Comparison of ENCODE assay signal across 32 cellular contexts in the genomic region with DNA sequence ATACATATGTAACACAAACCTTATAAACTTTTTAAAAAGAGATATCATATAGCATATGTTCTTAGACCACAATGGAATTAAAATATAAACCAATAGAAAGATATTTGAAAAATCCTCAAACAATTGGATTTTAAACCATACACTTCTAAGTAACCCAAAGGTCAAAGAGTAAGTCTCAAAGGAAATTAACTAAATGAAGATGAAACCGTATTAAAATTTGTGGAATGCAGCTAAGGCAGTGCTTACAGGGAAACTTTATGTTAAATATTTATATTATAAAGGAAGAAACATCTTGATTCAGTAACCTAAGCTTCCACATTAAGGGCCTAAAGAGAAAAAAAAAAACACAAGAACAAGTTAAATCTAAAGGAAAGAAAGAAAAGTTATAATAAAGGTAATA.
"Had no signal": no experiment of that assay in that cellular context is flagged by ENCODE, and none has a peak within 500 bp of the region (broad histone marks: within the 10 kb centered on the region; RNA-seq: fewer than 3 reads in every experiment).

No MANE protein-coding gene starts in this region.

- H3K36me3 ChIP-seq: adrenal gland, ascending aorta, brain microvascular endothelial cell, breast epithelium, cardiac muscle cell had no signal

- H3K4me3 ChIP-seq: adrenal gland, ascending aorta, body of pancreas, breast epithelium, cardiac muscle cell had no signal

- DNase-seq: activated effector memory CD4-positive, alpha-beta T cell treated with anti-CD3 and anti-CD28 coated beads, Interleukin-2, amount 50 U/mL, for 16 hours; activated effector memory CD4-positive, alpha-beta T cell treated with Interleukin-2 at 50 U/mL for 16 hours; activated gamma-delta T cell; activated gamma-delta T cell treated with Interleukin-2 at 50 U/mL for 16 hours; activated naive CD4-positive, alpha-beta T cell; activated naive CD4-positive, alpha-beta T cell treated with anti-CD3 and anti-CD28 coated beads for 36 hours; activated naive CD4-positive, alpha-beta T cell treated with anti-CD3 and anti-CD28 coated beads, Interleukin-2, amount 10 ng/mL, durations not matched to agents 7 days and 5 days; activated naive CD4-positive, alpha-beta T cell treated with anti-CD3 and anti-CD28 coated beads, Interleukin-2, amount 50 U/mL, for 16 hours; activated naive CD4-positive, alpha-beta T cell treated with Interleukin-2 at 50 U/mL for 16 hours; activated naive CD8-positive, alpha-beta T cell treated with anti-CD3 and anti-CD28 coated beads for 36 hours; activated naive CD8-positive, alpha-beta T cell treated with anti-CD3 and anti-CD28 coated beads, Interleukin-2, amount 10 ng/mL, durations not matched to agents 7 days and 5 days; activated naive CD8-positive, alpha-beta T cell treated with anti-CD3 and anti-CD28 coated beads, Interleukin-2, amount 50 U/mL, for 24 hours; activated T-cell treated with anti-CD3 and anti-CD28 coated beads, Interleukin-2, amount 50 U/mL, for 1 hour; activated T-cell treated with anti-CD3 and anti-CD28 coated beads, Interleukin-2, amount 50 U/mL, for 24 hours; activated T-cell treated with anti-CD3 and anti-CD28 coated beads, Interleukin-2, amount 50 U/mL, for 4 hours; activated T-cell treated with anti-CD3 and anti-CD28 coated beads, Interleukin-2, amount 50 U/mL, for 48 hours; activated T-cell treated with anti-CD3 and anti-CD28 coated beads, Interleukin-2, amount 50 U/mL, for 72 hours; adrenal gland; amniotic stem cell; amygdala; anterior cingulate cortex; aorta; body of pancreas; brain microvascular endothelial cell; caudate nucleus; central memory CD4-positive, alpha-beta T cell; cerebellar nuclear complex had no signal

- ATAC-seq: activated naive CD4-positive, alpha-beta T cell treated with anti-CD3 and anti-CD28 coated beads, Interleukin-2, amount 50 U/mL, for 72 hours; activated naive CD8-positive, alpha-beta T cell treated with anti-CD3 and anti-CD28 coated beads, Interleukin-2, amount 50 U/mL, for 24 hours; activated T-cell treated with anti-CD3 and anti-CD28 coated beads, Interleukin-2, amount 50 U/mL, for 4 hours; activated T-cell treated with anti-CD3 and anti-CD28 coated beads, Interleukin-2, amount 50 U/mL, for 72 hours; activated T-helper 17 cell treated with anti-CD3 and anti-CD28 coated beads, Interleukin-2, amount 50 U/mL, for 72 hours; body of pancreas had no signal

- H3K4me1 ChIP-seq: adrenal gland, ascending aorta, body of pancreas, breast epithelium had no signal

- H3K27ac ChIP-seq: adrenal gland, ascending aorta, body of pancreas, brain microvascular endothelial cell, breast epithelium, cardiac muscle cell had no signal

- H3K9me3 ChIP-seq: adrenal gland, ascending aorta, body of pancreas, breast epithelium had no signal

- H3K27me3 ChIP-seq: adrenal gland, ascending aorta, body of pancreas, brain microvascular endothelial cell, breast epithelium, cardiac muscle cell had no signal
